8 cellular contexts compared by ENCODE assay signal in the genomic region with DNA sequence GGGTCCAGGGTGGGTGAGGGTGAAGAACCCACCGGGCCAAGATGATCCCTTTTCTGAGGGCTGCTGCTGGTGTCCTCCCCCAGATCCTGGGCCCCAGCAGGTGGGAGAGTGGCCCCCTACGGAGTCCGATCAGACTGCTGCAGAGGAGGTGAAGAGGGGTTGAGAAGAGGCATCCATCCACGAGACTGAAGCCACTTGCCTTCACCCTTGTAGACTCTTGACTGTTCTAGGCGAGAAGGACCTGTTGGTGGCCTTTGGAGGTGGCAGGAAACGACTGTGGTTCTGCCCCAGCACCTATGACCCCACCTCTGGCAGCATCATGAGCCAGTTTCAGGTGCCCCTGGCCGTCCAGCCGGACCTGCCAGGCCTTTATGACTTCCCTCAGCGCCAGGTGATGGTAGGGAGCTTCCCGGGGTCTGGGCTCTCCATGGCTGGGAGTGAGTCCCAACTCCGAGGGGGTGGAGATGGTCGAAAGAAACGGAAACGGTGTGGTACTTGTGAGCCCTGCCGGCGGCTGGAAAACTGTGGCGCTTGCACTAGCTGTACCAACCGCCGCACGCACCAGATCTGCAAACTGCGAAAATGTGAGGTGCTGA. TPM values are rescaled to one million over a fixed set of nuclear protein-coding genes. Genes with fewer than 3 reads are reported as not detected.
DNase-seq lines count a peak whose midpoint lies in the region; ATAC-seq, FAIRE-seq and TF ChIP-seq lines count a peak whose summit lies in the region.

No MANE protein-coding gene starts in this region.

- H3K4me2 ChIP-seq in BLaER1 = peak overlapping the region; percentile 93

- peaks cover 0 to 24% (median 0%) of the 10 kb centered on the region in 5 donors for H3K27me3 Mint-ChIP-seq in naive thymus-derived CD4-positive, alpha-beta T cell

- H3K36me3 ChIP-seq in BLaER1 = peaks cover 52% of the 10 kb centered on the region
- H3K36me3 ChIP-seq in brain microvascular endothelial cell (replicated peaks) = no peaks in the 10 kb centered on the region
- peaks cover 0 to 4% (median 0%) of the 10 kb centered on the region in 3 experiments for H3K36me3 ChIP-seq in naive thymus-derived CD4-positive, alpha-beta T cell (ENCODE audit: control insufficient read depth in 2 of 3, insufficient read depth in 3 of 3, low read length in 3 of 3)

- H3K27ac ChIP-seq in BLaER1 (peak overlapping the region; percentile 100), brain microvascular endothelial cell (no peak overlapping the region)
- peak overlapping the region; percentile 90 for H3K27ac ChIP-seq in naive thymus-derived CD4-positive, alpha-beta T cell (ENCODE audit: low read depth, low read length)

- peaks cover 56% of the 10 kb centered on the region for H4K20me1 ChIP-seq in BLaER1

- DNase-seq in NB4 (ENCODE audit: low read depth) (no peak), brain microvascular endothelial cell (no peak), GM19239 (ENCODE audit: insufficient read length, low spot score) (no peak), SKM-1 treated with dmso at 0.1 percent for 144 hours (lab: John Stamatoyannopoulos, UW; ENCODE audit: unreplicated experiment) (no peak), MV-4-11 (lab: John Stamatoyannopoulos, UW) (no peak)
- DNase-seq in naive thymus-derived CD4-positive, alpha-beta T cell = peak in 5 of 9 donors; percentile 25 to 46 (median 42)

- H3K4me1 Mint-ChIP-seq in naive thymus-derived CD4-positive, alpha-beta T cell = peaks cover 63 to 83% (median 79%) of the 10 kb centered on the region in 7 donors

- no peak for TF ChIP-seq POLR2A in NB4 (IDR thresholded peaks at IDR 0.05; ENCODE audit: extremely low read depth, insufficient read length)

- H3K4me3 ChIP-seq in BLaER1 = peak overlapping the region; percentile 86
- H3K4me3 ChIP-seq in NB4 (ENCODE audit: low read depth, low read length) = peak overlapping the region; percentile 64
- H3K4me3 ChIP-seq in brain microvascular endothelial cell (ENCODE audit: low read depth, low read length) = peak overlapping the region; percentile 59
- H3K4me3 ChIP-seq in naive thymus-derived CD4-positive, alpha-beta T cell (ENCODE audit: low read length) = peak overlapping the region; percentile 62

- POLR2A ChIA-PET in naive thymus-derived CD4-positive, alpha-beta T cell (lab: Charles Lee) = interaction anchor here (1.0 to 4.1 kb wide), 16 partner anchors 10 to 162 kb away, joined by 3 to 19 read pairs (median 4); a partner anchor contains a TSS

- intact Hi-C loops in naive thymus-derived CD4-positive, alpha-beta T cell (cut with micrococcal nuclease) = loop anchor here (1.0 to 5.0 kb wide), 12 partner anchors 12 to 406 kb away; a partner anchor contains a TSS

- peaks cover 3 to 43% (median 18%) of the 10 kb centered on the region in 5 donors for H3K36me3 Mint-ChIP-seq in naive thymus-derived CD4-positive, alpha-beta T cell

- H3K9me3 Mint-ChIP-seq in naive thymus-derived CD4-positive, alpha-beta T cell = peaks cover 0 to 7% (median 0%) of the 10 kb centered on the region in 11 donors

- no peak for FAIRE-seq in GM19239 (lab: Jason Lieb, UNC)

- H3K9me3 ChIP-seq in BLaER1 = no peaks in the 10 kb centered on the region
- no peaks in the 10 kb centered on the region for H3K9me3 ChIP-seq in naive thymus-derived CD4-positive, alpha-beta T cell (ENCODE audit: control insufficient read depth in 2 of 3, low read length in 3 of 3)

- peak overlapping the region; percentile 83 to 93 (median 88) for H3K4me3 Mint-ChIP-seq in naive thymus-derived CD4-positive, alpha-beta T cell

- H3K27ac Mint-ChIP-seq in naive thymus-derived CD4-positive, alpha-beta T cell = peak overlapping the region; percentile 66 to 94 (median 87)

- in situ Hi-C loops in brain microvascular endothelial cell (cut with HindIII; ENCODE audit: low pct_ligation_motif_present, low sequenced_read_pairs) = no loop called here

- no peak for ATAC-seq in naive thymus-derived CD4-positive, alpha-beta T cell
- ATAC-seq in GM18867 (IDR thresholded peaks at IDR 0.05; ENCODE audit: unreplicated experiment) = no peak

- H3K9ac ChIP-seq in BLaER1 = peak overlapping the region; percentile 92

- no peaks in the 10 kb centered on the region for H3K27me3 ChIP-seq in BLaER1
- H3K27me3 ChIP-seq in brain microvascular endothelial cell (replicated peaks) = no peaks in the 10 kb centered on the region
- no peaks in the 10 kb centered on the region for H3K27me3 ChIP-seq in naive thymus-derived CD4-positive, alpha-beta T cell (ENCODE audit: control insufficient read depth in 2 of 2, insufficient read depth in 2 of 2, low read length in 2 of 2)

- TF ChIP-seq CTCF in NB4 (IDR thresholded peaks at IDR 0.05; ENCODE audit: low read depth, low read length) = no peak
- no peak for TF ChIP-seq CTCF in brain microvascular endothelial cell (IDR thresholded peaks at IDR 0.05; ENCODE audit: low read depth, low read length, missing control alignments)

- CTCF ChIA-PET in naive thymus-derived CD4-positive, alpha-beta T cell (lab: Charles Lee) = interaction anchor here (0.6 to 2.9 kb wide), 7 partner anchors 15 to 102 kb away, joined by 3 to 37 read pairs (median 3); no protein-coding TSS in a partner anchor

- peaks cover 85% of the 10 kb centered on the region for H3K4me1 ChIP-seq in BLaER1
- peaks cover 33 to 56% of the 10 kb centered on the region in 2 donors for H3K4me1 ChIP-seq in naive thymus-derived CD4-positive, alpha-beta T cell (ENCODE audit: control insufficient read depth in 2 of 2, insufficient read depth in 2 of 2, low read length in 2 of 2)

RNA-seq across cellular contexts. Expression of a gene that starts 1.5 kb away (rescaled TPM):
- 10 to 100 TPM; 19.1 to 38.6 (median 28.6) TPM for total RNA-seq in naive thymus-derived CD4-positive, alpha-beta T cell
- polyA plus RNA-seq in naive thymus-derived CD4-positive, alpha-beta T cell = 1 to 10 TPM in 1 of 2 donors, under 1 TPM in 1; 0.77 to 1.1 TPM

RNA-seq across cellular contexts. Expression of a gene that starts 59.5 kb away (rescaled TPM):
- 10 to 100 TPM; 43.1 to 73.9 (median 65.8) TPM for total RNA-seq in naive thymus-derived CD4-positive, alpha-beta T cell
- 100 to 1,000 TPM; 207 to 220 TPM for polyA plus RNA-seq in naive thymus-derived CD4-positive, alpha-beta T cell

Comparison
In these comparisons a context has a peak if more than half of its experiments do, and no peak if none do; other contexts are left out.
1. DNase-seq: peak in naive thymus-derived CD4-positive, alpha-beta T cell (5 of 9); none in NB4 (single experiment), brain microvascular endothelial cell (single experiment), GM19239 (single experiment), SKM-1 treated with dmso at 0.1 percent for 144 hours (single experiment) and MV-4-11 (single experiment).
2. Peak in every context shown above with its lines, with median percentiles within 50 percentile points of each other: H3K4me3 ChIP-seq.